ENCODE assay signal across 2 cellular contexts in genomic region chr9:121878208-121878835, GRCh38.
TF ChIP-seq lines count a peak whose summit lies in the region.

No MANE protein-coding gene starts in this region.

TF ChIP-seq in HepG2, 621 proteins besides CTCF, POLR2A, EP300 and RAD21:
- TF ChIP-seq MAFK (conservative IDR thresholded peaks at IDR 0.05 in 1 of 2, IDR thresholded peaks at IDR 0.05 in 1 of 2; ENCODE audit: low read length in 2 of 2) = peak; percentile 56 to 85; a peak in 3 of 4 replicates
- no peak for TF ChIP-seq DDIT3 (CRISPR knock-in tag; IDR thresholded peaks at IDR 0.05)
- no peak for TF ChIP-seq YEATS2 (CRISPR knock-in tag; IDR thresholded peaks at IDR 0.05; ENCODE audit: borderline replicate concordance)
- TF ChIP-seq MAFF (IDR thresholded peaks at IDR 0.05; ENCODE audit: low read depth, low read length) = peak; percentile 67; the same call in 1 of the 2 replicates
- no peak for TF ChIP-seq ZFP36 (IDR thresholded peaks at IDR 0.05; ENCODE audit: borderline replicate concordance, low read depth, low read length, partially characterized antibody)
- no peak for TF ChIP-seq ZSCAN30 (CRISPR knock-in tag; IDR thresholded peaks at IDR 0.05)
- TF ChIP-seq ZNF773 (CRISPR knock-in tag; IDR thresholded peaks at IDR 0.05; ENCODE audit: borderline replicate concordance) = no peak
- no peak for TF ChIP-seq ZNF362 (CRISPR knock-in tag; IDR thresholded peaks at IDR 0.05; ENCODE audit: borderline replicate concordance)

TF ChIP-seq in H1, 55 proteins besides CTCF, POLR2A, EP300 and RAD21:
- TF ChIP-seq RBBP5 (IDR thresholded peaks at IDR 0.05; ENCODE audit: borderline replicate concordance, low read depth, low read length) (no peak), BACH1 (IDR thresholded peaks at IDR 0.05; ENCODE audit: low read length) (no peak), CHD1 (IDR thresholded peaks at IDR 0.05; ENCODE audit: low read depth, low read length) (no peak), MAFK (IDR thresholded peaks at IDR 0.05; ENCODE audit: low read depth, low read length) (no peak), EZH2 (IDR thresholded peaks at IDR 0.05; ENCODE audit: low read depth, low read length, severe bottlenecking) (no peak), CHD7 (IDR thresholded peaks at IDR 0.05; ENCODE audit: insufficient replicate concordance, low read length) (no peak), CTBP2 (IDR thresholded peaks at IDR 0.05; ENCODE audit: borderline replicate concordance, insufficient read depth, insufficient read length, low read length) (no peak), SRF (IDR thresholded peaks at IDR 0.05; ENCODE audit: low read depth, low read length) (no peak), CBX8 (IDR thresholded peaks at IDR 0.05; ENCODE audit: borderline replicate concordance, low read depth, low read length) (no peak), JUND (IDR thresholded peaks at IDR 0.05; ENCODE audit: low read length) (no peak), HDAC6 (IDR thresholded peaks at IDR 0.05; ENCODE audit: low read depth, low read length) (no peak)
